In the genomic region with DNA sequence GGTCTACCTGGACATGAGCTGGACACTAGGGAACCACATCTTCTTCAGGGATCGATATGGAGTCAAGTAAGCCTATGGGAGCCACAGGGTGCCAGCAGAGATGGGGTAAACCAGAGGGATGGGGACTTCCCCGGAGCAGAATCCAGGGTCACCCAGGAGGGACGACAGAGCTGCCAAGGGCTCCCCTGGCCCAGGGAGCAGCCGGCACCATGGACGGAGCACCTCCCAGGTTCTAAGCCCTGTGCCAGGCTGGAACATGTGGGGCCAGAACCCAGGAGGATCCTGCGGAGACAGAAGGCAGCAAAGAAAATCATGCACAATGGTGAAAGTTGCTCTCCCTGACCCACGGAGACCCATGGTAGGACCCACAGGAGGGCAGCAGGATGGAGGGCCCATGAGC, we compare ENCODE assay signal across 26 cellular contexts.
"Had no signal": no experiment of that assay in that cellular context is flagged by ENCODE, and none has a peak within 500 bp of the region (broad histone marks: within the 10 kb centered on the region; RNA-seq: fewer than 3 reads in every experiment).

No MANE protein-coding gene starts in this region.

- H3K9me3 Mint-ChIP-seq: dendritic cell treated with granulocyte-macrophage colony-stimulating factor and Interleukin-4, amounts not matched to agents 40 ng/mL and 50 ng/mL, for 4 days; effector memory CD8-positive, alpha-beta T cell; mesothelial cell of epicardium had no signal

- H3K4me1 Mint-ChIP-seq: endodermal cell, mesothelial cell of epicardium had no signal

- H3K27me3 ChIP-seq: esophagus squamous epithelium, gastrocnemius medialis, heart right ventricle, left lung had no signal

- H3K4me1 ChIP-seq: esophagus squamous epithelium, gastrocnemius medialis, heart right ventricle, left lung, lower lobe of right lung had no signal

- H3K27me3 Mint-ChIP-seq: dendritic cell treated with granulocyte-macrophage colony-stimulating factor and Interleukin-4, amounts not matched to agents 40 ng/mL and 50 ng/mL, for 4 days; effector memory CD8-positive, alpha-beta T cell had no signal

- H3K4me3 ChIP-seq: coronary artery, esophagus squamous epithelium, gastrocnemius medialis, heart right ventricle, left lung, lower lobe of right lung, mucosa of descending colon had no signal

- FAIRE-seq: colon, endometrium, islet of Langerhans, keratinocyte had no signal

- H3K36me3 ChIP-seq: esophagus squamous epithelium, gastrocnemius medialis, heart right ventricle, left lung, lower lobe of right lung had no signal

- H3K9me3 ChIP-seq: esophagus squamous epithelium, gastrocnemius medialis, left lung, lower lobe of right lung, mucosa of descending colon had no signal

- DNase-seq: cerebellar nuclear complex; effector CD8-positive, alpha-beta T cell; effector memory CD8-positive, alpha-beta T cell; endodermal cell; erythroblast; esophagus squamous epithelium; foreskin fibroblast; foreskin melanocyte; gastrocnemius medialis; glutamatergic neuron; head of caudate nucleus; heart right ventricle; hippocampal formation; left cardiac atrium; left lung; lower lobe of right lung; mesenchymal stem cell; mucosa of descending colon had no signal

- H3K27ac ChIP-seq: coronary artery, epithelial cell of prostate, esophagus squamous epithelium, gastrocnemius medialis, heart right ventricle, left lung, lower lobe of right lung had no signal

- H3K4me3 Mint-ChIP-seq: dendritic cell treated with granulocyte-macrophage colony-stimulating factor and Interleukin-4, amounts not matched to agents 40 ng/mL and 50 ng/mL, for 4 days; effector memory CD8-positive, alpha-beta T cell; endodermal cell; mesothelial cell of epicardium had no signal

- H3K36me3 Mint-ChIP-seq: mesothelial cell of epicardium had no signal

- H3K27ac Mint-ChIP-seq: dendritic cell treated with granulocyte-macrophage colony-stimulating factor and Interleukin-4, amounts not matched to agents 40 ng/mL and 50 ng/mL, for 4 days; effector memory CD8-positive, alpha-beta T cell; endodermal cell; mesothelial cell of epicardium had no signal
